Comparison of ENCODE assay signal across 10 cellular contexts in the genomic region with DNA sequence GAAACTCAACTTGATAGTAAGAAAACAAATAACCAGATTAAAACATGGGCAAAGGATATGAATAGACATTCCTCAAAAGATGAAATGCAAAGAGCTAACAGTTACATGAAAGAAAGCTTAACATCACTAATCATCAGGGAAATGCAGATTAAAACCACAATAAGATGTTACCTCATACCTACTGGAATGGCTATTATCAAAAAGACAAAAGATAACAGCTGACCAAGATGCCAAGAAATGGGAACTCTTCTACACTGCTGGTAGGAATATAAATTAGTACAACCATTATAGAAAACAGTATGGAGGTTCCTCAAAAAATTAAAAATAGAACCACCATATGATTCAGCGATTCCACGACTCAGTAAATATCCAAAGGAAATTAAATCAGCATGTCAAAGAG. TPM values are rescaled to one million over a fixed set of nuclear protein-coding genes. Genes with fewer than 3 reads are reported as not detected.
"Had no signal": no experiment of that assay in that cellular context is flagged by ENCODE, and none has a peak within 500 bp of the region (broad histone marks: within the 10 kb centered on the region; RNA-seq: fewer than 3 reads in every experiment).

No MANE protein-coding gene starts in this region.

- ATAC-seq: GM23338, HCT116 had no signal

- FAIRE-seq: H1, H54 had no signal

- H2AFZ ChIP-seq: GM23248, GM23338 had no signal

- H3K27ac Mint-ChIP-seq: GM23338, H9, HFFc6 had no signal

- DNase-seq: GM23248, GOT3, H9, HCEC 1CT, HFFc6 had no signal

- H3K9ac ChIP-seq: GM23248 had no signal

- H3K27ac ChIP-seq: GM23248 had no signal

- H3K4me1 Mint-ChIP-seq: GM23338, H9 had no signal

- H3K36me3 ChIP-seq: HAP-1 had no signal

- H3K4me3 ChIP-seq: GM23248, GM23338, HAP-1 had no signal

- H3K4me2 ChIP-seq: GM23338 had no signal

- H3K9me3 ChIP-seq: HAP-1 had no signal

- H3K4me3 Mint-ChIP-seq: GM23338, H9, HFFc6 had no signal

- H3K9me3 Mint-ChIP-seq: GM23338, H9 had no signal

RNA-seq across cellular contexts. Expression of gene KCNH5, which starts 18.8 kb away (rescaled TPM):
- total RNA-seq: GM23248, HFFc6 had no signal
